In the genomic region with DNA sequence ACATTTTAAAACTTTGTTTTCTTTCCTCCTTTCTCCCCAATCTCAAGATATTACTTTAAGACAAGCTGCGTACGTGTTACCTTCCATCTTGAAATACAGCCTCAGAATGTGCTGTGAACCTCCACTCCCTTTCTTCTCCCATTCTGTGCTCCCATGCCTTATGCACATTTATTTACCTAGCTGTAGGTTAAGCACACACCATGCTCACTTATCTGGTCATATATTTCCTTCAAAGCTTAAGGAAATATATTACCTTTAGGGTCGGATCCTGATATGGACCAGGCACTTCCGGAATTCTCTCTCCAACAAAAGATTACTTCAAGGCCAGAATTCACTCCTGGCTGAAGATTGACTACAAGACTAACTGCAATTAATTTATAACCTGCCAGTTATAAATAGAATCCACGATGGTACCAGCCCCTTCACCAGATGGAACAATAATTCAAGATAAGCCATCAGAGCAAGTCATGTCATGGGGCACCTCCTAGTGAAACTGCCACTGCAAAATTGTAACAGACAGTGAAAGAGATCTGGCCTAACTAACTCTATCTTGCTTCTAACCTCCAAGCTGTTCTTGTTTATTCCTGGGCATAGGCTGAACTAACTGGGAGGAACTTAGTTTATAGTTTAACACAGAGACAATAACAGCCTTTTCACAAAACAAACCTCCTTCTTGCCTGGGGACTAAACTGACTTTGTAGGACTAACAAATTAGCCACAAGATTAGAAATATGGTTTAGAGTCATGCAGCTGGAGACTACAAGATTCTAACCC, we compare ENCODE assay signal across 29 cellular contexts. TPM values are rescaled to one million over a fixed set of nuclear protein-coding genes. Genes with fewer than 3 reads are reported as not detected.
"Had no signal": no experiment of that assay in that cellular context is flagged by ENCODE, and none has a peak within 500 bp of the region (broad histone marks: within the 10 kb centered on the region; RNA-seq: fewer than 3 reads in every experiment).

No MANE protein-coding gene starts in this region.

- H3K36me3 ChIP-seq: esophagus muscularis mucosa, neutrophil, pancreas, right atrium auricular region had no signal

- ATAC-seq: activated naive CD4-positive, alpha-beta T cell treated with anti-CD3 and anti-CD28 coated beads, Interleukin-2, amount 50 U/mL, for 72 hours; activated T-helper 17 cell treated with anti-CD3 and anti-CD28 coated beads, Interleukin-2, amount 50 U/mL, for 72 hours; left cardiac atrium; naive thymus-derived CD8-positive, alpha-beta T cell; pancreas; psoas muscle; stimulated activated naive CD8-positive, alpha-beta T cell treated with anti-CD3 and anti-CD28 coated beads, Interleukin-15, Interleukin-2, amounts not matched to agents 100 U/mL and 50 U/mL, for 24 hours had no signal

- H3K9me3 ChIP-seq: esophagus muscularis mucosa, neutrophil, pancreas, psoas muscle, right atrium auricular region had no signal

- H3K9me3 Mint-ChIP-seq: activated naive CD4-positive, alpha-beta T cell treated with anti-CD3 and anti-CD28 coated beads, Interleukin-2, amount 50 U/mL, for 72 hours; activated T-helper 17 cell treated with anti-CD3 and anti-CD28 coated beads, Interleukin-2, amount 50 U/mL, for 72 hours; brain; dendritic cell treated with granulocyte-macrophage colony-stimulating factor and Interleukin-4, amounts not matched to agents 40 ng/mL and 50 ng/mL, for 4 days had no signal

- H3K4me3 ChIP-seq: esophagus muscularis mucosa, pancreas, psoas muscle, right atrium auricular region had no signal

- H3K4me1 Mint-ChIP-seq: activated T-helper 17 cell treated with anti-CD3 and anti-CD28 coated beads, Interleukin-2, amount 50 U/mL, for 72 hours had no signal

- DNase-seq: activated T-cell treated with anti-CD3 and anti-CD28 coated beads, Interleukin-2, amount 50 U/mL, for 1 hour; aorta; effector memory CD4-positive, alpha-beta T cell; hypothalamus; islet precursor cell; left cardiac atrium; naive thymus-derived CD8-positive, alpha-beta T cell; pancreas; psoas muscle; stimulated activated CD4-positive, alpha-beta T cell treated with anti-CD3 and anti-CD28 coated beads, Interleukin-12 subunit alpha, Interleukin-12 subunit beta, amount 100 ng/mL, for 4 hours; stimulated activated CD4-positive, alpha-beta T cell treated with anti-CD3 and anti-CD28 coated beads, Interleukin-4, amount 100 ng/mL, for 4 hours; stimulated activated naive CD8-positive, alpha-beta T cell treated with anti-CD3 and anti-CD28 coated beads, Interleukin-15, Interleukin-2, amounts not matched to agents 100 U/mL and 50 U/mL, for 24 hours; T-helper 1 cell; T-helper 9 cell had no signal

- H3K4me1 ChIP-seq: esophagus muscularis mucosa, pancreas, psoas muscle, right atrium auricular region had no signal

- H3K4me3 Mint-ChIP-seq: activated T-helper 17 cell treated with anti-CD3 and anti-CD28 coated beads, Interleukin-2, amount 50 U/mL, for 72 hours; dendritic cell treated with granulocyte-macrophage colony-stimulating factor and Interleukin-4, amounts not matched to agents 40 ng/mL and 50 ng/mL, for 4 days; naive thymus-derived CD8-positive, alpha-beta T cell had no signal

- H3K27me3 Mint-ChIP-seq: brain had no signal

- H3K36me3 Mint-ChIP-seq: activated naive CD4-positive, alpha-beta T cell treated with anti-CD3 and anti-CD28 coated beads, Interleukin-2, amount 50 U/mL, for 72 hours; brain; naive thymus-derived CD8-positive, alpha-beta T cell had no signal

- H3K27ac Mint-ChIP-seq: activated naive CD4-positive, alpha-beta T cell treated with anti-CD3 and anti-CD28 coated beads, Interleukin-2, amount 50 U/mL, for 72 hours; activated T-helper 17 cell treated with anti-CD3 and anti-CD28 coated beads, Interleukin-2, amount 50 U/mL, for 72 hours; dendritic cell treated with granulocyte-macrophage colony-stimulating factor and Interleukin-4, amounts not matched to agents 40 ng/mL and 50 ng/mL, for 4 days had no signal

- H3K27ac ChIP-seq: esophagus muscularis mucosa, neutrophil, pancreas, psoas muscle, right atrium auricular region had no signal

- H3K27me3 ChIP-seq: neutrophil, right atrium auricular region had no signal

RNA-seq across cellular contexts. Expression of a gene that starts 47.5 kb away (rescaled TPM):
- total RNA-seq: activated naive CD4-positive, alpha-beta T cell treated with anti-CD3 and anti-CD28 coated beads, Interleukin-2, amount 50 U/mL, for 72 hours; aorta; cardiac septum; chondrocyte; endothelial cell of umbilical vein; esophagus muscularis mucosa; frontal cortex; left cardiac atrium; lower leg skin; naive thymus-derived CD8-positive, alpha-beta T cell; pancreas; psoas muscle; right atrium auricular region; skeletal muscle tissue; subcutaneous adipose tissue had no signal
- polyA plus RNA-seq: adipose tissue; aorta; endothelial cell of umbilical vein; naive thymus-derived CD8-positive, alpha-beta T cell; pancreas had no signal
